ENCODE assay signal across 18 cellular contexts in genomic region chr12:100170313-100170858, GRCh38. TPM values are rescaled to one million over a fixed set of nuclear protein-coding genes. Genes with fewer than 3 reads are reported as not detected.
DNase-seq lines count a peak whose midpoint lies in the region; FAIRE-seq and TF ChIP-seq lines count a peak whose summit lies in the region.
"Had no signal": no experiment of that assay in that cellular context is flagged by ENCODE, and none has a peak within 500 bp of the region (broad histone marks: within the 10 kb centered on the region; RNA-seq: fewer than 3 reads in every experiment).

No MANE protein-coding gene starts in this region.

- H3K27ac Mint-ChIP-seq in nephron (peak overlapping the region in 2 of 3 experiments; percentile 34 to 70), type B pancreatic cell (peak overlapping the region; percentile 21)
- H3K27ac Mint-ChIP-seq: CD4-positive, alpha-beta memory T cell had no signal

- no peak overlapping the region for H2BK15ac ChIP-seq in H1 (ENCODE audit: low read length)

- no peaks in the 10 kb centered on the region for H3K4me1 ChIP-seq in H1 (replicated peaks in 1 of 4; ENCODE audit: control insufficient read depth in 3 of 4, insufficient read depth in 4 of 4, low read length in 3 of 4)

- H2BK5ac ChIP-seq in H1 (ENCODE audit: low read depth, low read length), result 0 out of 2 replicates have a peak overlapping the region, but pooled peaks have one; percentile 24

- no peaks in the 10 kb centered on the region for H4K20me1 ChIP-seq in H1 (replicated peaks in 1 of 2; ENCODE audit: control insufficient read depth in 1 of 2, insufficient read depth in 2 of 2, low read length in 2 of 2)

- peaks cover 0 to 12% (median 0%) of the 10 kb centered on the region in 4 experiments; a peak in 4 of 8 replicates for H3K36me3 ChIP-seq in H1 (ENCODE audit: control insufficient read depth in 2 of 4, insufficient read depth in 4 of 4, low read length in 3 of 4)

- peak in 1 of 2 experiments; percentile 34; a peak in 2 of 4 replicates for TF ChIP-seq RAD21 in H1 (IDR thresholded peaks at IDR 0.05 in 1 of 2, conservative IDR thresholded peaks at IDR 0.05 in 1 of 2; ENCODE audit: low read depth in 2 of 2, low read length in 2 of 2)

- H3K4me1 Mint-ChIP-seq in nephron, result peaks cover 25% of the 10 kb centered on the region
- H3K4me1 Mint-ChIP-seq in type B pancreatic cell (ENCODE audit: unreplicated experiment), result peaks cover 9% of the 10 kb centered on the region

- no peak overlapping the region for H3K4me3 ChIP-seq in H1 (ENCODE audit: extremely low read depth in 1 of 4, insufficient read depth in 2 of 4, low read depth in 3 of 4, low read length in 4 of 4)

- H3K9me3 Mint-ChIP-seq in nephron (no peaks in the 10 kb centered on the region), type B pancreatic cell (no peaks in the 10 kb centered on the region)

- CTCF ChIA-PET in H1 (lab: Charles Lee; ENCODE audit: partially characterized antibody), result interaction anchor here (0.8 to 7.6 kb wide), 5 partner anchors 12 to 42 kb away, joined by 3 to 41 read pairs (median 3); no protein-coding TSS in a partner anchor

- H3K79me2 ChIP-seq in H1 (ENCODE audit: control insufficient read depth in 1 of 2, insufficient read depth in 2 of 2, low read length in 2 of 2), result no peaks in the 10 kb centered on the region

- H2BK120ac ChIP-seq in H1 (replicated peaks; ENCODE audit: low read depth, low read length), result no peak overlapping the region

- no peak overlapping the region for H3K4me2 ChIP-seq in H1 (ENCODE audit: insufficient read depth in 1 of 2, low read depth in 2 of 2, low read length in 2 of 2)
- H3K4me2 ChIP-seq: KMS-11 had no signal

- H3K18ac ChIP-seq in H1 (ENCODE audit: extremely low read depth, low read length), result 0 out of 2 replicates have a peak overlapping the region, but pooled peaks have one; percentile 13

- H3K23me2 ChIP-seq in H1 (ENCODE audit: low read depth, low read length), result no peaks in the 10 kb centered on the region

- TF ChIP-seq CTCF in H1 (IDR thresholded peaks at IDR 0.05; ENCODE audit: control extremely low read depth in 1 of 3, insufficient read depth in 1 of 3, low read depth in 1 of 3, low read length in 3 of 3) (peak; percentile 12 to 21 (median 16); a peak in 2 of 4 replicates), nephron (IDR thresholded peaks at IDR 0.05; ENCODE audit: unreplicated experiment in 3 of 3) (no peak), type B pancreatic cell (conservative IDR thresholded peaks at IDR 0.05) (no peak)

- no peak overlapping the region for H3K4ac ChIP-seq in H1 (replicated peaks; ENCODE audit: insufficient read length, low read depth, low read length)

- H4K5ac ChIP-seq in H1 (ENCODE audit: insufficient read length, low read depth, low read length), result no peak overlapping the region

- H3K56ac ChIP-seq in H1 (replicated peaks; ENCODE audit: insufficient read length, low read depth, low read length), result no peak overlapping the region

- H2BK12ac ChIP-seq in H1 (ENCODE audit: low read depth, low read length), result no peak overlapping the region

- POLR2A ChIA-PET in H1 (lab: Charles Lee; ENCODE audit: partially characterized antibody), result interaction anchor here (1.8 kb wide), 1 partner anchor 11 kb away, joined by 6 read pairs; no protein-coding TSS in a partner anchor

- H3K79me1 ChIP-seq in H1 (ENCODE audit: low read depth, low read length), result no peaks in the 10 kb centered on the region

- no peak overlapping the region for H3K23ac ChIP-seq in H1 (ENCODE audit: insufficient read length)

- H3K36me3 Mint-ChIP-seq in nephron (ENCODE audit: low read depth) (peaks cover 2% of the 10 kb centered on the region), type B pancreatic cell (no peaks in the 10 kb centered on the region)

- H3K14ac ChIP-seq in H1 (ENCODE audit: insufficient read length), result no peak overlapping the region

- H3K9ac ChIP-seq in H1 (replicated peaks in 1 of 4; ENCODE audit: extremely low read depth in 1 of 4, low read depth in 3 of 4, low read length in 3 of 4), result no peak overlapping the region
- H3K9ac ChIP-seq: KMS-11 had no signal

- peak; percentile 27 for DNase-seq in activated effector memory CD4-positive, alpha-beta T cell treated with anti-CD3 and anti-CD28 coated beads, Interleukin-2, amount 50 U/mL, for 16 hours
- DNase-seq in activated effector memory CD4-positive, alpha-beta T cell treated with Interleukin-2 at 50 U/mL for 16 hours, result no peak
- no peak for DNase-seq in H1 (ENCODE audit: low read depth in 1 of 2, low spot score in 2 of 2)
- no peak for DNase-seq in type B pancreatic cell (ENCODE audit: extremely low spot score, unreplicated experiment)
- DNase-seq in NCI-H2196 treated with DMSO at 0.1 percent for 48 hours (lab: John Stamatoyannopoulos, UW; ENCODE audit: unreplicated experiment), result no peak
- DNase-seq in NCI-H2171 treated with DMSO at 0.1 percent for 48 hours (lab: John Stamatoyannopoulos, UW), result no peak
- DNase-seq in activated CD4-positive, alpha-beta T cell treated with anti-CD3 and anti-CD28 coated beads, Interleukin-2, amount 50 U/mL, for 4 hours, result no peak
- DNase-seq: 8988T; Calu3; CD4-positive, alpha-beta memory T cell; GOT3; NCI-H1048; NCI-H446; Right ventricle myocardium superior had no signal

- H3K27me3 Mint-ChIP-seq in nephron (ENCODE audit: low read depth) (peaks cover 3% of the 10 kb centered on the region), type B pancreatic cell (no peaks in the 10 kb centered on the region)
- H3K27me3 Mint-ChIP-seq: CD4-positive, alpha-beta memory T cell had no signal

- no peak overlapping the region for H4K91ac ChIP-seq in H1 (replicated peaks; ENCODE audit: insufficient read length, low read length)

- H3K27ac ChIP-seq in H1 (ENCODE audit: low read depth, low read length), result no peak overlapping the region
- H3K27ac ChIP-seq: KMS-11 had no signal

- H4K8ac ChIP-seq in H1 (ENCODE audit: extremely low read depth, insufficient read depth, low read length), result no peak overlapping the region

- no peak overlapping the region for H2BK20ac ChIP-seq in H1 (ENCODE audit: low read length)

- no peak for TF ChIP-seq POLR2A in H1 (IDR thresholded peaks at IDR 0.05; ENCODE audit: control extremely low read depth in 1 of 2, low read depth in 2 of 2, low read length in 2 of 2)

- no peak for TF ChIP-seq EP300 in H1 (IDR thresholded peaks at IDR 0.05; ENCODE audit: borderline replicate concordance in 1 of 2, low read depth in 2 of 2, low read length in 2 of 2)

- WGBS in H1 (ENCODE audit: extremely low coverage in 1 of 2, insufficient coverage in 1 of 2, insufficient read length in 1 of 2, insufficient replicate concordance in 2 of 2, low coverage in 1 of 2, low lambda C conversion rate in 2 of 2, missing lambda C conversion rate in 1 of 2), 2 experiments, result 86% methylated on average over 7 of the region's 7 CpGs; no CpG with 5 or more reads in 1 of the 2 experiments

- H2AK5ac ChIP-seq in H1 (ENCODE audit: low read depth, low read length), result no peak overlapping the region

- no peaks in the 10 kb centered on the region for H3K27me3 ChIP-seq in H1 (replicated peaks in 1 of 4; ENCODE audit: control insufficient read depth in 3 of 4, extremely low read depth in 1 of 4, insufficient read depth in 3 of 4, low read length in 3 of 4)

- no peak overlapping the region for H2AFZ ChIP-seq in H1 (ENCODE audit: low read length)

- no peak for FAIRE-seq in H1 (lab: Jason Lieb, UNC)
- FAIRE-seq: HepG2, RCC 7860 had no signal

- H3K9me3 ChIP-seq in H1 (ENCODE audit: insufficient read depth in 2 of 2, low read depth in 1 of 2, low read length in 1 of 2), result peaks cover 2 to 3% of the 10 kb centered on the region in 2 experiments; a peak in 1 of 4 replicates

- H3K4me3 Mint-ChIP-seq in nephron, result no peak overlapping the region
- H3K4me3 Mint-ChIP-seq in type B pancreatic cell, result no peak overlapping the region
- H3K4me3 Mint-ChIP-seq: CD4-positive, alpha-beta memory T cell had no signal

TF ChIP-seq in H1, 55 proteins besides CTCF, POLR2A, EP300 and RAD21 (continues in another document):
- TF ChIP-seq GTF2F1 (IDR thresholded peaks at IDR 0.05; ENCODE audit: borderline replicate concordance, low read depth, low read length) (no peak), TAF1 (IDR thresholded peaks at IDR 0.05; ENCODE audit: low read depth, low read length) (no peak), CBX5 (IDR thresholded peaks at IDR 0.05; ENCODE audit: low read depth, low read length) (no peak), MAFK (IDR thresholded peaks at IDR 0.05; ENCODE audit: low read depth, low read length) (no peak)
- TF ChIP-seq, protein P1, sequence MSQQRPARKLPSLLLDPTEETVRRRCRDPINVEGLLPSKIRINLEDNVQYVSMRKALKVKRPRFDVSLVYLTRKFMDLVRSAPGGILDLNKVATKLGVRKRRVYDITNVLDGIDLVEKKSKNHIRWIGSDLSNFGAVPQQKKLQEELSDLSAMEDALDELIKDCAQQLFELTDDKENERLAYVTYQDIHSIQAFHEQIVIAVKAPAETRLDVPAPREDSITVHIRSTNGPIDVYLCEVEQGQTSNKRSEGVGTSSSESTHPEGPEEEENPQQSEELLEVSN (IDR thresholded peaks at IDR 0.05), result no peak

RNA-seq across cellular contexts. Expression of gene BLTP3B, which starts 27.7 kb away (rescaled TPM):
- total RNA-seq in H1 (2021; fragmentation: NEBNext Ultra II Directional; extraction: Animal tissue kit (Norgen Biotek cat#: 25700)), result 24.4 and 28.6 TPM in 2 replicates
- 5.7 and 7.0 TPM in 2 replicates for polyA plus RNA-seq in H1 (2011; rRNA removed)
- 11.3 TPM for polyA plus RNA-seq in H1 (2011; cell fraction: cytosol; rRNA removed)
- 6.7 TPM for polyA plus RNA-seq in H1 (2011; cell fraction: nucleus; rRNA removed)
- polyA plus RNA-seq in H1 (2012, experiment 1 of 2), result 6.6 to 14.0 TPM (median 8.0 TPM) in 4 replicates
- polyA plus RNA-seq in H1 (2012, experiment 2 of 2), result 0.93 TPM
- polyA plus RNA-seq in H1 (2013, experiment 1 of 2), result 12.1 TPM
- polyA plus RNA-seq in H1 (2013, experiment 2 of 2), result 11.6 TPM
- 38.0 and 67.7 TPM in 2 replicates for polyA minus RNA-seq in H1 (2011; rRNA and poly(A)+ RNA removed)
- 33.0 TPM for polyA minus RNA-seq in H1 (2011; cell fraction: cytosol; rRNA and poly(A)+ RNA removed)
- 54.7 TPM for polyA minus RNA-seq in H1 (2011; cell fraction: nucleus; rRNA and poly(A)+ RNA removed)
- 12.0 and 19.5 TPM in 2 replicates for total RNA-seq in type B pancreatic cell (ENCODE audit: low replicate concordance)

RNA-seq across cellular contexts. Expression of gene ACTR6, which starts 30.2 kb away (rescaled TPM):
- total RNA-seq in H1 (2021; fragmentation: NEBNext Ultra II Directional; extraction: Animal tissue kit (Norgen Biotek cat#: 25700)), result 36.8 and 38.1 TPM in 2 replicates
- polyA plus RNA-seq in H1 (2011; rRNA removed), result 4.8 and 10.2 TPM in 2 replicates
- 14.8 TPM for polyA plus RNA-seq in H1 (2011; cell fraction: cytosol; rRNA removed)
- polyA plus RNA-seq in H1 (2011; cell fraction: nucleus; rRNA removed), result 4.4 TPM
- 16.4 to 23.2 TPM (median 20.9 TPM) in 4 replicates for polyA plus RNA-seq in H1 (2012, experiment 1 of 2)
- 5.7 TPM for polyA plus RNA-seq in H1 (2012, experiment 2 of 2)
- polyA plus RNA-seq in H1 (2013, experiment 1 of 2), result 19.2 TPM
- 18.7 TPM for polyA plus RNA-seq in H1 (2013, experiment 2 of 2)
- polyA minus RNA-seq in H1 (2011; rRNA and poly(A)+ RNA removed), result 8.6 and 13.6 TPM in 2 replicates
- polyA minus RNA-seq in H1 (2011; cell fraction: cytosol; rRNA and poly(A)+ RNA removed), result 9.8 TPM
- 19.8 TPM for polyA minus RNA-seq in H1 (2011; cell fraction: nucleus; rRNA and poly(A)+ RNA removed)
- 24.1 and 32.9 TPM in 2 replicates for total RNA-seq in type B pancreatic cell (ENCODE audit: low replicate concordance)

Comparison
In these comparisons a context has a peak if more than half of its experiments do, and no peak if none do; other contexts are left out.
1. CTCF ChIP-seq: peak in H1 (3 of 3); none in nephron (0 of 3) and type B pancreatic cell (single experiment).